ENCODE assay signal across 17 cellular contexts in genomic region chr7:107694395-107694794, GRCh38. TPM values are rescaled to one million over a fixed set of nuclear protein-coding genes. Genes with fewer than 3 reads are reported as not detected.
DNase-seq lines count a peak whose midpoint lies in the region.
"Had no signal": no experiment of that assay in that cellular context is flagged by ENCODE, and none has a peak within 500 bp of the region (broad histone marks: within the 10 kb centered on the region; RNA-seq: fewer than 3 reads in every experiment).

No MANE protein-coding gene starts in this region.

- H3K9me3 Mint-ChIP-seq in activated CD4-positive, alpha-beta T cell treated with anti-CD3 and anti-CD28 coated beads, Interleukin-2, amount 10 ng/mL, durations not matched to agents 7 days and 5 days = no peaks in the 10 kb centered on the region
- H3K9me3 Mint-ChIP-seq: activated naive CD8-positive, alpha-beta T cell treated with anti-CD3 and anti-CD28 coated beads, Interleukin-2, amount 50 U/mL, for 24 hours; CD4-positive, alpha-beta memory T cell; dendritic cell treated with granulocyte-macrophage colony-stimulating factor and Interleukin-4, amounts not matched to agents 40 ng/mL and 50 ng/mL, for 4 days; nephron progenitor cell had no signal

- no peak overlapping the region for H3K4me3 Mint-ChIP-seq in activated CD4-positive, alpha-beta T cell treated with anti-CD3 and anti-CD28 coated beads, Interleukin-2, amount 10 ng/mL, durations not matched to agents 7 days and 5 days
- H3K4me3 Mint-ChIP-seq: activated naive CD8-positive, alpha-beta T cell treated with anti-CD3 and anti-CD28 coated beads, Interleukin-2, amount 50 U/mL, for 24 hours; CD4-positive, alpha-beta memory T cell; dendritic cell treated with granulocyte-macrophage colony-stimulating factor and Interleukin-4, amounts not matched to agents 40 ng/mL and 50 ng/mL, for 4 days; nephron progenitor cell had no signal

- H3K4me1 Mint-ChIP-seq in activated CD4-positive, alpha-beta T cell treated with anti-CD3 and anti-CD28 coated beads, Interleukin-2, amount 10 ng/mL, durations not matched to agents 7 days and 5 days = no peaks in the 10 kb centered on the region
- H3K4me1 Mint-ChIP-seq: CD4-positive, alpha-beta memory T cell; nephron progenitor cell had no signal

- H3K27me3 Mint-ChIP-seq in activated CD4-positive, alpha-beta T cell treated with anti-CD3 and anti-CD28 coated beads, Interleukin-2, amount 10 ng/mL, durations not matched to agents 7 days and 5 days = peaks cover 2% of the 10 kb centered on the region
- H3K27me3 Mint-ChIP-seq: dendritic cell treated with granulocyte-macrophage colony-stimulating factor and Interleukin-4, amounts not matched to agents 40 ng/mL and 50 ng/mL, for 4 days had no signal

- H3K27ac ChIP-seq in angular gyrus (ENCODE audit: low read depth, low read length) = peak overlapping the region; percentile 71
- H3K27ac ChIP-seq: PC-9, right lobe of liver, stomach had no signal

- peak; percentile 17 for DNase-seq in NCI-H146 (lab: John Stamatoyannopoulos, UW)
- DNase-seq in globus pallidus (ENCODE audit: low spot score) = peak; percentile 47
- DNase-seq in superior temporal gyrus (ENCODE audit: extremely low spot score) = peak; percentile 71
- DNase-seq in stimulated activated CD4-positive, alpha-beta T cell treated with anti-CD3 and anti-CD28 coated beads, Interleukin-1b, Interleukin-23, amount 100 ng/mL, for 48 hours = no peak
- DNase-seq in activated CD4-positive, alpha-beta T cell treated with anti-CD3 and anti-CD28 coated beads, Interleukin-2, amount 10 ng/mL, durations not matched to agents 7 days and 5 days = no peak
- DNase-seq in cerebellum (ENCODE audit: low spot score) = no peak
- DNase-seq: activated naive CD8-positive, alpha-beta T cell treated with anti-CD3 and anti-CD28 coated beads, Interleukin-2, amount 50 U/mL, for 24 hours; CD4-positive, alpha-beta memory T cell; foreskin melanocyte; KBM-7; NCI-H2171; nephron progenitor cell; PC-9; right lobe of liver; stomach had no signal

- H3K36me3 Mint-ChIP-seq in activated CD4-positive, alpha-beta T cell treated with anti-CD3 and anti-CD28 coated beads, Interleukin-2, amount 10 ng/mL, durations not matched to agents 7 days and 5 days (ENCODE audit: low read depth) = no peaks in the 10 kb centered on the region
- H3K36me3 Mint-ChIP-seq: CD4-positive, alpha-beta memory T cell had no signal

- CTCF ChIA-PET in activated CD4-positive, alpha-beta T cell treated with anti-CD3 and anti-CD28 coated beads, Interleukin-2, amount 10 ng/mL, durations not matched to agents 7 days and 5 days (lab: Charles Lee) = interaction anchor here (0.6 to 1.6 kb wide), 2 partner anchors 33 to 188 kb away, joined by 3 to 6 read pairs; no protein-coding TSS in a partner anchor

- POLR2A ChIA-PET in activated CD4-positive, alpha-beta T cell treated with anti-CD3 and anti-CD28 coated beads, Interleukin-2, amount 10 ng/mL, durations not matched to agents 7 days and 5 days (lab: Charles Lee) = no interaction called here

- no peak overlapping the region for H3K27ac Mint-ChIP-seq in activated CD4-positive, alpha-beta T cell treated with anti-CD3 and anti-CD28 coated beads, Interleukin-2, amount 10 ng/mL, durations not matched to agents 7 days and 5 days
- H3K27ac Mint-ChIP-seq: activated naive CD8-positive, alpha-beta T cell treated with anti-CD3 and anti-CD28 coated beads, Interleukin-2, amount 50 U/mL, for 24 hours; CD4-positive, alpha-beta memory T cell; dendritic cell treated with granulocyte-macrophage colony-stimulating factor and Interleukin-4, amounts not matched to agents 40 ng/mL and 50 ng/mL, for 4 days; nephron progenitor cell had no signal

RNA-seq across cellular contexts. Expression of gene SLC26A4, which starts 33.8 kb away (rescaled TPM):
- total RNA-seq in activated CD4-positive, alpha-beta T cell treated with anti-CD3 and anti-CD28 coated beads, Interleukin-2, amount 10 ng/mL, durations not matched to agents 7 days and 5 days = 1 to 10 TPM; 1.3 to 2.0 TPM
- total RNA-seq in cerebellum = 0.45 TPM
- total RNA-seq: CD4-positive, alpha-beta memory T cell had no signal

RNA-seq across cellular contexts. Expression of gene CBLL1, which starts 49.5 kb away (rescaled TPM):
- 10 to 100 TPM; 45.7 to 59.7 TPM for total RNA-seq in activated CD4-positive, alpha-beta T cell treated with anti-CD3 and anti-CD28 coated beads, Interleukin-2, amount 10 ng/mL, durations not matched to agents 7 days and 5 days
- 28.1 TPM for total RNA-seq in cerebellum

Comparison
In these comparisons a context has a peak if more than half of its experiments do, and no peak if none do; other contexts are left out.
1. DNase-seq: peak in NCI-H146 (single experiment), globus pallidus (single experiment) and superior temporal gyrus (single experiment); none in stimulated activated CD4-positive, alpha-beta T cell treated with anti-CD3 and anti-CD28 coated beads, Interleukin-1b, Interleukin-23, amount 100 ng/mL, for 48 hours (single experiment), activated CD4-positive, alpha-beta T cell treated with anti-CD3 and anti-CD28 coated beads, Interleukin-2, amount 10 ng/mL, durations not matched to agents 7 days and 5 days (single experiment) and cerebellum (single experiment).